Comparison of ENCODE assay signal across 16 cellular contexts in genomic region chr3:183132409-183132808, GRCh38. TPM values are rescaled to one million over a fixed set of nuclear protein-coding genes. Genes with fewer than 3 reads are reported as not detected.
"Had no signal": no experiment of that assay in that cellular context is flagged by ENCODE, and none has a peak within 500 bp of the region (broad histone marks: within the 10 kb centered on the region; RNA-seq: fewer than 3 reads in every experiment).

No MANE protein-coding gene starts in this region.

- H3K4me1 Mint-ChIP-seq: immature natural killer cell had no signal

- ATAC-seq: gastroesophageal sphincter; left ventricle myocardium superior; mucosa of descending colon; naive thymus-derived CD8-positive, alpha-beta T cell had no signal

- H3K27ac Mint-ChIP-seq: immature natural killer cell had no signal

- H3K4me3 Mint-ChIP-seq: immature natural killer cell; naive thymus-derived CD8-positive, alpha-beta T cell had no signal

- H3K4me1 ChIP-seq: esophagus squamous epithelium, gastroesophageal sphincter, uterus had no signal

- H3K4me2 ChIP-seq: smooth muscle cell had no signal

- H3K27ac ChIP-seq: coronary artery, dorsolateral prefrontal cortex, esophagus squamous epithelium, gastroesophageal sphincter, uterus had no signal

- H3K4me3 ChIP-seq: coronary artery, dorsolateral prefrontal cortex, esophagus squamous epithelium, gastroesophageal sphincter, mucosa of descending colon, smooth muscle cell, uterus had no signal

- H3K9me3 ChIP-seq: uterus had no signal

- FAIRE-seq: keratinocyte had no signal

- H3K27me3 ChIP-seq: esophagus squamous epithelium, uterus had no signal

- H3K36me3 ChIP-seq: esophagus squamous epithelium, gastroesophageal sphincter, uterus had no signal

- DNase-seq: dorsolateral prefrontal cortex; effector memory CD4-positive, alpha-beta T cell; esophagus squamous epithelium; immature natural killer cell; left ventricle myocardium superior; mucosa of descending colon; naive thymus-derived CD8-positive, alpha-beta T cell; posterior cingulate gyrus; stimulated activated CD4-positive, alpha-beta T cell treated with anti-CD3 and anti-CD28 coated beads, Interleukin-2, amount 100 ng/mL, for 48 hours; stimulated activated naive CD4-positive, alpha-beta T cell treated with Interleukin-2 at 50 U/mL for 16 hours; trophoblast cell; uterus had no signal

RNA-seq across cellular contexts. Expression of gene LAMP3, which starts 30.1 kb away (rescaled TPM):
- total RNA-seq: left ventricle myocardium superior had no signal
